In the genomic region with DNA sequence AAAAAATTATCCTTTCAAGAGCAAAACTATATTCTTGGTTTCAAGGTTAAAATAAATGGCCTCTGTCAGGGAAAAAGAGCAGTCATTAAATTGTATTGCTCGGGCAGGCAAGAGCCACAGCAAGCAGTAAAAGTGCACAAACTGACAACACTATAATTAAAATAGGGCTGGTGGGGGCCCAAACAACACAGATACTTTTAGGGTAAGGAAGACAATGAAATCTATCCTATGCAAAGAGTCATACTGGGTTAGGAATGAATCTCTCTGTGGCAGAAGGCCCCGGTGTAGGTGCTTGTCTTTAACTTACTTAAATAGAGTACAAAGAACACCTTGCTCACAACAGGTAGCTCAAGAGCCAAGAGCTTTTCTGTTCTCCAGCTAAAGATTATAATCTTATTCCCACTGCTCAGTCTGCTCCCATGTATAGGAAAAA, we compare ENCODE assay signal across 22 cellular contexts.
DNase-seq lines count a peak whose midpoint lies in the region; TF ChIP-seq lines count a peak whose summit lies in the region.
"Had no signal": no experiment of that assay in that cellular context is flagged by ENCODE, and none has a peak within 500 bp of the region (broad histone marks: within the 10 kb centered on the region; RNA-seq: fewer than 3 reads in every experiment).

No MANE protein-coding gene starts in this region.

- no peak overlapping the region for H3K9ac ChIP-seq in endodermal cell (ENCODE audit: extremely low read depth, low read length, poor library complexity, severe bottlenecking)

- peak overlapping the region; percentile 80 for H3K27ac Mint-ChIP-seq in endodermal cell
- H3K27ac Mint-ChIP-seq: activated naive CD8-positive, alpha-beta T cell; activated T-helper 1 cell treated with anti-CD3 and anti-CD28 coated beads, Interleukin-12 subunit alpha, Interleukin-12 subunit beta, Interleukin-2, Interleukin-4 antibody, amounts not matched to agents 30 ng/mL and 10 ng/mL and 1 ng/mL, durations not matched to agents 14 hours and 24 hours and 36 hours; type B pancreatic cell had no signal

- WGBS in endodermal cell (ENCODE audit: insufficient coverage in 1 of 2, insufficient read length in 1 of 2), 2 experiments = 57% methylated on average over 2 of the region's 2 CpGs; no CpG with 5 or more reads in 1 of the 2 experiments

- no peak for TF ChIP-seq CTCF in endodermal cell (conservative IDR thresholded peaks at IDR 0.05)
- no peak for TF ChIP-seq CTCF in osteoblast (IDR thresholded peaks at IDR 0.05; ENCODE audit: extremely low read depth, low read depth, low read length)

- peaks cover 41% of the 10 kb centered on the region for H4K20me1 ChIP-seq in osteoblast (ENCODE audit: insufficient read depth, low read length)

- H3K27me3 Mint-ChIP-seq in endodermal cell (ENCODE audit: insufficient read depth) = no peaks in the 10 kb centered on the region
- H3K27me3 Mint-ChIP-seq: activated naive CD8-positive, alpha-beta T cell; type B pancreatic cell had no signal

- H3K4me3 Mint-ChIP-seq in endodermal cell = no peak overlapping the region
- H3K4me3 Mint-ChIP-seq: activated naive CD8-positive, alpha-beta T cell; activated T-helper 1 cell treated with anti-CD3 and anti-CD28 coated beads, Interleukin-12 subunit alpha, Interleukin-12 subunit beta, Interleukin-2, Interleukin-4 antibody, amounts not matched to agents 30 ng/mL and 10 ng/mL and 1 ng/mL, durations not matched to agents 14 hours and 24 hours and 36 hours; nephron progenitor cell; type B pancreatic cell had no signal

- peaks cover 100% of the 10 kb centered on the region for H3K79me2 ChIP-seq in osteoblast (ENCODE audit: insufficient read depth, low read length)

- no peak overlapping the region for H3K27ac ChIP-seq in endodermal cell (ENCODE audit: low read depth, low read length)
- H3K27ac ChIP-seq in osteoblast (ENCODE audit: low read depth, low read length) = peak overlapping the region; percentile 30
- H3K27ac ChIP-seq: coronary artery, heart right ventricle, Peyer's patch, psoas muscle, skin epidermis had no signal

- peaks cover 35% of the 10 kb centered on the region for H3K4me1 Mint-ChIP-seq in endodermal cell

- no peak overlapping the region for H2AFZ ChIP-seq in osteoblast (ENCODE audit: low read length)

- H3K9me3 Mint-ChIP-seq in endodermal cell = no peaks in the 10 kb centered on the region
- H3K9me3 Mint-ChIP-seq: activated T-helper 1 cell treated with anti-CD3 and anti-CD28 coated beads, Interleukin-12 subunit alpha, Interleukin-12 subunit beta, Interleukin-2, Interleukin-4 antibody, amounts not matched to agents 30 ng/mL and 10 ng/mL and 1 ng/mL, durations not matched to agents 14 hours and 24 hours and 36 hours; nephron progenitor cell; type B pancreatic cell had no signal

- H3K36me3 Mint-ChIP-seq in endodermal cell (ENCODE audit: low read depth) = no peaks in the 10 kb centered on the region

- H3K4me2 ChIP-seq in osteoblast (ENCODE audit: insufficient read depth, low read length) = peak overlapping the region; percentile 43

- no peaks in the 10 kb centered on the region for H3K4me1 ChIP-seq in endodermal cell (ENCODE audit: control insufficient read depth, insufficient read depth, low read length)
- H3K4me1 ChIP-seq in osteoblast (ENCODE audit: insufficient read depth, low read length) = peaks cover 37% of the 10 kb centered on the region

- H3K36me3 ChIP-seq in endodermal cell (ENCODE audit: control insufficient read depth, insufficient read depth, low read length) = no peaks in the 10 kb centered on the region
- H3K36me3 ChIP-seq in osteoblast (ENCODE audit: insufficient read depth, low read length) = no peaks in the 10 kb centered on the region
- H3K36me3 ChIP-seq: BE2C, heart right ventricle, Peyer's patch had no signal

- DNase-seq in NCI-H1417 (lab: John Stamatoyannopoulos, UW) (peak in 2 of 3 experiments; percentile 26 to 71), NCI-H1417 treated with DMSO at 0.1 percent for 48 hours (lab: John Stamatoyannopoulos, UW) (no peak), NCI-H2227 (lab: John Stamatoyannopoulos, UW; ENCODE audit: unreplicated experiment) (peak; percentile 37), endodermal cell (peak; percentile 61), osteoblast (ENCODE audit: insufficient read length, low spot score, missing footprints) (no peak), occipital lobe (lab: John Stamatoyannopoulos, UW) (no peak), dedifferentiated amniotic fluid mesenchymal stem cell (ENCODE audit: extremely low spot score) (no peak), cerebellum (ENCODE audit: low spot score) (no peak)
- DNase-seq: 8988T; activated CD4-positive, CD25-positive, alpha-beta regulatory T cell treated with anti-CD3 and anti-CD28 coated beads, Interleukin-2, amount 50 U/mL, for 72 hours; BE2C; heart right ventricle; NCI-H187; nephron progenitor cell; Peyer's patch; psoas muscle; stimulated activated CD4-positive, alpha-beta T cell treated with anti-CD3 and anti-CD28 coated beads, Interleukin-4, amount 100 ng/mL, for 4 hours had no signal

- H3K9me3 ChIP-seq in endodermal cell (ENCODE audit: control insufficient read depth, low read length) (no peaks in the 10 kb centered on the region), osteoblast (ENCODE audit: low read depth, low read length) (no peaks in the 10 kb centered on the region)
- H3K9me3 ChIP-seq: BE2C, heart right ventricle, Peyer's patch, psoas muscle had no signal

- no peaks in the 10 kb centered on the region for H3K27me3 ChIP-seq in endodermal cell (ENCODE audit: control insufficient read depth, insufficient read depth, low read length, poor library complexity, severe bottlenecking)
- H3K27me3 ChIP-seq in osteoblast (ENCODE audit: insufficient read depth, low read length) = no peaks in the 10 kb centered on the region
- H3K27me3 ChIP-seq: BE2C, heart right ventricle, Peyer's patch had no signal

- H3K4me3 ChIP-seq in endodermal cell (ENCODE audit: low read length) (peak overlapping the region; percentile 19), osteoblast (ENCODE audit: insufficient read depth, low read length) (no peak overlapping the region)
- H3K4me3 ChIP-seq: coronary artery, heart right ventricle, Peyer's patch, psoas muscle, skin epidermis had no signal

Comparison
In these comparisons a context has a peak if more than half of its experiments do, and no peak if none do; other contexts are left out.
1. DNase-seq: peak in NCI-H1417 (2 of 3), NCI-H2227 (single experiment) and endodermal cell (single experiment); none in NCI-H1417 treated with DMSO at 0.1 percent for 48 hours (single experiment), osteoblast (single experiment), occipital lobe (single experiment), dedifferentiated amniotic fluid mesenchymal stem cell (single experiment) and cerebellum (single experiment).